ENCODE assay signal across 8 cellular contexts in genomic region chr5:54753034-54753433, GRCh38.
A peak's percentile ranks its signal among the peaks of the same experiment; 100 is the strongest.
DNase-seq lines count a peak whose midpoint lies in the region; ATAC-seq and TF ChIP-seq lines count a peak whose summit lies in the region.

No MANE protein-coding gene starts in this region.

- TF ChIP-seq POLR2A in stomach (IDR thresholded peaks at IDR 0.05) = no peak

- no peak for TF ChIP-seq EP300 in stomach (IDR thresholded peaks at IDR 0.05)

- H3K36me3 ChIP-seq in stomach = no peaks in the 10 kb centered on the region

- intact Hi-C loops in stomach (cut with DNase I; ENCODE audit: low total_unique reads) = no loop called here

- DNase-seq in NOMO-1 (lab: John Stamatoyannopoulos, UW; ENCODE audit: unreplicated experiment in 2 of 2) (peak; percentile 64 to 79), germinal center (ENCODE audit: low spot score) (peak; percentile 6), stomach (no peak), hypothalamus (lab: John Stamatoyannopoulos, UW) (no peak), SW 1271 (lab: John Stamatoyannopoulos, UW) (no peak)
- DNase-seq in stimulated activated CD4-positive, alpha-beta T cell treated with anti-CD3 and anti-CD28 coated beads, Interleukin-4, amount 100 ng/mL, for 1 hour = no peak

- TF ChIP-seq CTCF in stomach (IDR thresholded peaks at IDR 0.05) = no peak

- H3K4me1 ChIP-seq in stomach = no peaks in the 10 kb centered on the region

- ATAC-seq in GM18498 (IDR thresholded peaks at IDR 0.05; ENCODE audit: unreplicated experiment) = peak; percentile 87
- peak; percentile 93 for ATAC-seq in HG02571 (IDR thresholded peaks at IDR 0.05; ENCODE audit: unreplicated experiment)

- no peak overlapping the region for H3K4me3 ChIP-seq in stomach

- H3K9me3 ChIP-seq in stomach = no peaks in the 10 kb centered on the region

- H3K27me3 ChIP-seq in stomach = no peaks in the 10 kb centered on the region

- 34 to 51% (median 38%) methylated on average over 4 of the region's 4 CpGs for WGBS in stomach, 5 donors

- no peak overlapping the region for H3K27ac ChIP-seq in stomach

Comparison
In these comparisons a context has a peak if more than half of its experiments do, and no peak if none do; other contexts are left out.
1. DNase-seq: peak in NOMO-1 (2 of 2) and germinal center (single experiment); none in stomach (single experiment), hypothalamus (0 of 51), SW 1271 (0 of 2) and stimulated activated CD4-positive, alpha-beta T cell treated with anti-CD3 and anti-CD28 coated beads, Interleukin-4, amount 100 ng/mL, for 1 hour (single experiment).